ENCODE assay signal across 13 cellular contexts in the genomic region with DNA sequence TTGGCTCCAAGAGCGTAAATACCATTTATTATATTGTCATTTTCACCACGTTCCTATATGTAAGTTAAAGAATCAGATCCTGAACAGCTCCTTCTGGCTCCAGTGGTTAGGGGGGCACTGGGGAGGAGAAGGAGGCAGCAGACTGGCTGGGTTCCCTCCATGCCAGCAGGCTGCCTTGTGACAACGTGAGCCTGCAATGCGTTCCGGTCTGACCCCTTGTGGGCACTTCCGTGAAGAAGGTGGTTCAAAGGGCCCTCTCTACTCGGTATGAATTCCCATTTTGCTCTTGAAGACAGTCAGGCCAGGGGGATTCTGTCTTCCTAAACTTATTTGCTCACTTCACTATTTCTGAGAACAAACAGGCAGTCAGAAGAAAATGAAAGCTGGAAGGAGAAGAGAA.
DNase-seq lines count a peak whose midpoint lies in the region; ATAC-seq and TF ChIP-seq lines count a peak whose summit lies in the region.
"Had no signal": no experiment of that assay in that cellular context is flagged by ENCODE, and none has a peak within 500 bp of the region (broad histone marks: within the 10 kb centered on the region; RNA-seq: fewer than 3 reads in every experiment).

No MANE protein-coding gene starts in this region.

- H3K27me3 ChIP-seq in right cardiac atrium (ENCODE audit: control insufficient read depth, insufficient read depth) (no peaks in the 10 kb centered on the region), tibial artery (no peaks in the 10 kb centered on the region)
- H3K27me3 ChIP-seq: neutrophil had no signal

- H3K4me3 ChIP-seq in right cardiac atrium (ENCODE audit: low read length) = no peak overlapping the region
- no peak overlapping the region for H3K4me3 ChIP-seq in tibial artery

- no peak for TF ChIP-seq CTCF in tibial artery (IDR thresholded peaks at IDR 0.05)

- H3K27ac ChIP-seq in right cardiac atrium (ENCODE audit: low read length) (peak overlapping the region; percentile 36), tibial artery (peak overlapping the region; percentile 37 to 59)
- H3K27ac ChIP-seq: epithelial cell of prostate, neutrophil had no signal

- 50% methylated on average over 7 of the region's 7 CpGs for WGBS in right cardiac atrium

- DNase-seq in NCI-H82 (lab: John Stamatoyannopoulos, UW) = peak; percentile 5
- no peak for DNase-seq in NCI-H82 treated with DMSO at 0.1 percent for 48 hours (lab: John Stamatoyannopoulos, UW; ENCODE audit: unreplicated experiment)
- peak; percentile 38 for DNase-seq in SHP77 treated with DMSO at 0.1 percent for 48 hours (lab: John Stamatoyannopoulos, UW)
- DNase-seq in right cardiac atrium = peak in 2 of 3 donors; percentile 19 to 67
- DNase-seq in tibial artery = no peak
- DNase-seq in NCI-H1930 (lab: John Stamatoyannopoulos, UW) = no peak
- no peak for DNase-seq in NOMO-1 treated with DMSO at 0.1 percent for 48 hours (lab: John Stamatoyannopoulos, UW; ENCODE audit: unreplicated experiment)
- DNase-seq: AML-193; NCI-H1694 treated with DMSO at 0.1 percent for 48 hours; stimulated activated CD4-positive, alpha-beta T cell treated with anti-CD3 and anti-CD28 coated beads, Interleukin-4, amount 100 ng/mL, for 4 hours had no signal

- H3K36me3 ChIP-seq in tibial artery = no peaks in the 10 kb centered on the region
- H3K36me3 ChIP-seq: neutrophil had no signal

- intact Hi-C loops in right cardiac atrium (cut with DNase I) (no loop called here), tibial artery (cut with DNase I; ENCODE audit: low total_unique reads) (no loop called here)

- peaks cover 4% of the 10 kb centered on the region for H3K4me1 ChIP-seq in right cardiac atrium (ENCODE audit: control insufficient read depth, insufficient read depth, low read length)
- peaks cover 0 to 26% (median 7%) of the 10 kb centered on the region in 4 donors for H3K4me1 ChIP-seq in tibial artery

- peak in 1 of 2 donors; percentile 38 for ATAC-seq in right cardiac atrium
- no peak for ATAC-seq in GM21367 (IDR thresholded peaks at IDR 0.05; ENCODE audit: unreplicated experiment)

- H3K9me3 ChIP-seq in right cardiac atrium (ENCODE audit: control insufficient read depth, low read length) (no peaks in the 10 kb centered on the region), tibial artery (no peaks in the 10 kb centered on the region)
- H3K9me3 ChIP-seq: neutrophil had no signal

Comparison
In these comparisons a context has a peak if more than half of its experiments do, and no peak if none do; other contexts are left out.
1. DNase-seq: peak in NCI-H82 (single experiment), SHP77 treated with DMSO at 0.1 percent for 48 hours (single experiment) and right cardiac atrium (2 of 3); none in NCI-H82 treated with DMSO at 0.1 percent for 48 hours (single experiment), tibial artery (0 of 2), NCI-H1930 (0 of 2) and NOMO-1 treated with DMSO at 0.1 percent for 48 hours (single experiment).